27 cellular contexts compared by ENCODE assay signal in the genomic region with DNA sequence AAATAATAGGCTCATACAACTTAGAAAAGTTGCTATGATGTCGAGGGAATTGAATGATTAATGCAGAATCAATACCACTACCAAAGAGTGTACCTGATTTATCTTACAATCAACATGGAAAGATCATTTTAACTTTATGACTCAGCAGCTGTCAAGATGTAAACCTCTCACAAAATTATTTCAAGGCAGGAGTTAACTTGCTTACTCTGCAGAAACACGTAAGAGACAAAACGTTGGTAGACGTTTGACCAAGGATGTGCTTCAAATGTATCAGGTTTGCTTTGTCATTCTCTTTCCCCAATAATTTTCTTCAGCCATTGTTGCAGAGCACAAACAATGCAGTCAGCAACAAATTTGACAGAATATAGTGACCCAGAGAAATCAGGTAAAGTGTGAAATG.
"Had no signal": no experiment of that assay in that cellular context is flagged by ENCODE, and none has a peak within 500 bp of the region (broad histone marks: within the 10 kb centered on the region; RNA-seq: fewer than 3 reads in every experiment).

No MANE protein-coding gene starts in this region.

- H3K4me1 ChIP-seq: stomach, suprapubic skin, testis, thyroid gland, tibial artery, tibial nerve, transverse colon, upper lobe of left lung, upper lobe of right lung, uterus, vagina had no signal

- H3K9me3 ChIP-seq: testis, thyroid gland, transverse colon, upper lobe of right lung, vagina had no signal

- DNase-seq: stimulated activated CD4-positive, alpha-beta T cell treated with anti-CD3 and anti-CD28 coated beads, Interleukin-2, amount 100 ng/mL, for 48 hours; stimulated activated CD4-positive, alpha-beta T cell treated with anti-CD3 and anti-CD28 coated beads, Interleukin-4, amount 100 ng/mL, for 1 hour; stimulated activated CD4-positive, alpha-beta T cell treated with anti-CD3 and anti-CD28 coated beads, Interleukin-4, amount 100 ng/mL, for 24 hours; stimulated activated CD4-positive, alpha-beta T cell treated with anti-CD3 and anti-CD28 coated beads, Interleukin-4, amount 100 ng/mL, for 4 hours; stimulated activated CD8-positive, alpha-beta memory T cell treated with anti-CD3 and anti-CD28 coated beads, Interleukin-4, amount 100 ng/mL, for 48 hours; stimulated activated naive B cell treated with anti-CD40 and anti-IgM and Interleukin-4, amounts not matched to agents 10 μg/mL and 1 μg/mL and 100 μg/mL, for 72 hours; stimulated activated naive CD4-positive, alpha-beta T cell; stimulated activated naive CD4-positive, alpha-beta T cell treated with Interleukin-2 at 50 U/mL for 16 hours; stimulated activated naive CD8-positive, alpha-beta T cell treated with anti-CD3 and anti-CD28 coated beads, Interleukin-15, amount 100 ng/mL, for 72 hours; stimulated activated naive CD8-positive, alpha-beta T cell treated with anti-CD3 and anti-CD28 coated beads, Interleukin-15, Interleukin-2, amounts not matched to agents 100 U/mL and 50 U/mL, for 24 hours; stomach; substantia nigra; testis; thyroid gland; tibial artery; transverse colon; trophoblast cell; upper lobe of left lung; upper lobe of right lung; uterus had no signal

- ATAC-seq: stimulated activated effector memory CD8-positive, alpha-beta T cell treated with anti-CD3 and anti-CD28 coated beads, Interleukin-12 subunit alpha, Interleukin-12 subunit beta, amount 100 ng/mL, for 72 hours; stimulated activated memory B cell treated with anti-CD40 and anti-IgM and Interleukin-4, amounts not matched to agents 10 μg/mL and 1 μg/mL and 100 μg/mL, for 72 hours; stimulated activated naive B cell treated with anti-CD40 and anti-IgM and Interleukin-4, amounts not matched to agents 10 μg/mL and 1 μg/mL and 100 μg/mL, for 72 hours; stimulated activated naive CD8-positive, alpha-beta T cell treated with anti-CD3 and anti-CD28 coated beads, Interleukin-15, amount 100 ng/mL, for 72 hours; stimulated activated naive CD8-positive, alpha-beta T cell treated with anti-CD3 and anti-CD28 coated beads, Interleukin-15, Interleukin-2, amounts not matched to agents 100 U/mL and 50 U/mL, for 24 hours; upper lobe of right lung had no signal

- H3K27ac ChIP-seq: stomach, suprapubic skin, testis, thoracic aorta, thyroid gland, tibial artery, tibial nerve, transverse colon, upper lobe of left lung, upper lobe of right lung, uterus, vagina had no signal

- H3K4me3 ChIP-seq: stomach, suprapubic skin, testis, thoracic aorta, thyroid gland, tibial artery, tibial nerve, transverse colon, upper lobe of left lung, upper lobe of right lung, uterus, vagina had no signal

- H3K36me3 ChIP-seq: stomach, suprapubic skin, thoracic aorta, thyroid gland, tibial artery, tibial nerve, transverse colon, upper lobe of left lung, upper lobe of right lung, uterus, vagina had no signal

- H3K27me3 ChIP-seq: stomach, suprapubic skin, testis, thyroid gland, tibial artery, tibial nerve, transverse colon, upper lobe of left lung, upper lobe of right lung, uterus, vagina had no signal

- FAIRE-seq: urothelium cell line had no signal
